In genomic region chr10:101038486-101038885, GRCh38 we compare ENCODE assay signal across 17 cellular contexts. TPM values are rescaled to one million over a fixed set of nuclear protein-coding genes. Genes with fewer than 3 reads are reported as not detected.
DNase-seq lines count a peak whose midpoint lies in the region; ATAC-seq and TF ChIP-seq lines count a peak whose summit lies in the region.
"Had no signal": no experiment of that assay in that cellular context is flagged by ENCODE, and none has a peak within 500 bp of the region (broad histone marks: within the 10 kb centered on the region; RNA-seq: fewer than 3 reads in every experiment).

No MANE protein-coding gene starts in this region.

- no peak overlapping the region for H3K4me2 ChIP-seq in H9 (ENCODE audit: insufficient read depth, insufficient read length, low read length)

- no peaks in the 10 kb centered on the region for H3K9me3 Mint-ChIP-seq in H9
- no peaks in the 10 kb centered on the region for H3K9me3 Mint-ChIP-seq in type B pancreatic cell
- H3K9me3 Mint-ChIP-seq: CD8-positive, alpha-beta T cell had no signal

- H3K4me3 ChIP-seq in brain microvascular endothelial cell (ENCODE audit: low read depth, low read length), result no peak overlapping the region
- H3K4me3 ChIP-seq in SJCRH30, result no peak overlapping the region
- H3K4me3 ChIP-seq: GM23248 had no signal

- H3K79me2 ChIP-seq in H9 (ENCODE audit: insufficient read depth, low read length), result no peaks in the 10 kb centered on the region

- H2AFZ ChIP-seq in H9 (ENCODE audit: low read length), result no peak overlapping the region
- H2AFZ ChIP-seq: GM23248 had no signal

- H3K4me1 ChIP-seq in H9 (ENCODE audit: insufficient read depth, low read length) (peaks cover 2% of the 10 kb centered on the region; the same call in 1 of the 2 replicates), SJCRH30 (peaks cover 11% of the 10 kb centered on the region)

- H3K36me3 Mint-ChIP-seq in H9 (ENCODE audit: insufficient read depth in 1 of 3, low read depth in 3 of 3) (no peaks in the 10 kb centered on the region), type B pancreatic cell (peaks cover 4% of the 10 kb centered on the region)

- H3K4me3 Mint-ChIP-seq in H9 (no peak overlapping the region; a peak in 1 of 5 replicates), type B pancreatic cell (no peak overlapping the region)
- H3K4me3 Mint-ChIP-seq: CD8-positive, alpha-beta T cell had no signal

- no peak overlapping the region for H3K27ac Mint-ChIP-seq in H9
- H3K27ac Mint-ChIP-seq in type B pancreatic cell, result peak overlapping the region; percentile 18
- H3K27ac Mint-ChIP-seq: CD8-positive, alpha-beta T cell had no signal

- no peak overlapping the region for H2BK120ac ChIP-seq in H9 (ENCODE audit: low read depth, low read length, poor library complexity, severe bottlenecking)

- H3K18ac ChIP-seq in H9 (ENCODE audit: insufficient read length, low read depth, low read length), result no peak overlapping the region

- ATAC-seq in HG02870 (IDR thresholded peaks at IDR 0.05; ENCODE audit: unreplicated experiment), result no peak
- ATAC-seq: CD8-positive, alpha-beta T cell; HepG2 had no signal

- H3K23me2 ChIP-seq in H9 (ENCODE audit: insufficient read length, low read depth, low read length, poor library complexity, severe bottlenecking), result peaks cover 7% of the 10 kb centered on the region

- in situ Hi-C loops in brain microvascular endothelial cell (cut with HindIII; ENCODE audit: low pct_ligation_motif_present, low sequenced_read_pairs), result no loop called here

- WGBS in H9 (ENCODE audit: extremely low coverage, insufficient read length, low lambda C conversion rate), result no CpG with 5 or more reads among the region's 5 CpGs

- peaks cover 65% of the 10 kb centered on the region for H3K27me3 Mint-ChIP-seq in H9 (ENCODE audit: low read depth)
- H3K27me3 Mint-ChIP-seq in type B pancreatic cell, result peaks cover 26% of the 10 kb centered on the region

- H3K9me3 ChIP-seq in H9 (ENCODE audit: control insufficient read depth, low read depth, low read length) (no peaks in the 10 kb centered on the region), SJCRH30 (replicated peaks) (no peaks in the 10 kb centered on the region)

- no peak overlapping the region for H3K4ac ChIP-seq in H9 (ENCODE audit: low read depth, low read length)

- no peaks in the 10 kb centered on the region for H3K79me1 ChIP-seq in H9 (ENCODE audit: insufficient read depth, low read depth, low read length, poor library complexity, severe bottlenecking)

- no peak overlapping the region for H2BK5ac ChIP-seq in H9 (ENCODE audit: insufficient read length, low read length)

- no peak overlapping the region for H2BK15ac ChIP-seq in H9 (ENCODE audit: low read depth, low read length)

- no peaks in the 10 kb centered on the region; the same call in 1 of the 2 replicates for H3K27me3 ChIP-seq in H9 (ENCODE audit: insufficient read depth, low read length)
- H3K27me3 ChIP-seq in brain microvascular endothelial cell (replicated peaks), result no peaks in the 10 kb centered on the region
- H3K27me3 ChIP-seq in SJCRH30, result no peaks in the 10 kb centered on the region

- H3K27ac ChIP-seq in H9 (ENCODE audit: insufficient read length, low read depth, low read length), result no peak overlapping the region
- H3K27ac ChIP-seq in brain microvascular endothelial cell, result no peak overlapping the region
- no peak overlapping the region for H3K27ac ChIP-seq in SJCRH30
- H3K27ac ChIP-seq: GM23248 had no signal

- H2AK5ac ChIP-seq in H9 (ENCODE audit: insufficient read length, low read length), result no peak overlapping the region

- H4K8ac ChIP-seq in H9 (replicated peaks; ENCODE audit: insufficient read length, low read depth, low read length), result no peak overlapping the region

- H3K9ac ChIP-seq in H9 (ENCODE audit: extremely low read depth, insufficient read length, low read length), result no peak overlapping the region
- H3K9ac ChIP-seq: GM23248 had no signal

- H3K23ac ChIP-seq in H9 (ENCODE audit: insufficient read length, low read depth, low read length), result no peak overlapping the region

- H3T11ph ChIP-seq in H9 (ENCODE audit: low read length), result no peak overlapping the region

- no peak overlapping the region for H2BK12ac ChIP-seq in H9 (ENCODE audit: insufficient read length, low read depth, low read length)

- no peak overlapping the region for H4K91ac ChIP-seq in H9 (ENCODE audit: insufficient read length, low read depth, low read length)

- peaks cover 59% of the 10 kb centered on the region for H3K36me3 ChIP-seq in brain microvascular endothelial cell (replicated peaks)
- no peaks in the 10 kb centered on the region for H3K36me3 ChIP-seq in SJCRH30

- TF ChIP-seq CTCF in H9 (conservative IDR thresholded peaks at IDR 0.05) (peak; percentile 53), brain microvascular endothelial cell (IDR thresholded peaks at IDR 0.05; ENCODE audit: low read depth, low read length, missing control alignments) (peak; percentile 23), type B pancreatic cell (conservative IDR thresholded peaks at IDR 0.05) (no peak)

- no peaks in the 10 kb centered on the region for H4K20me1 ChIP-seq in H9 (ENCODE audit: control insufficient read depth, insufficient read depth, insufficient read length)

- no peak overlapping the region for H4K5ac ChIP-seq in H9 (ENCODE audit: insufficient read length, low read depth, low read length)

- no peak overlapping the region for H2BK20ac ChIP-seq in H9 (ENCODE audit: low read depth, low read length, poor library complexity, severe bottlenecking)

- H3K14ac ChIP-seq in H9 (ENCODE audit: insufficient read depth, low read length), result no peak overlapping the region

- peaks cover 11 to 24% of the 10 kb centered on the region in 2 experiments for H3K4me1 Mint-ChIP-seq in H9
- peaks cover 24% of the 10 kb centered on the region for H3K4me1 Mint-ChIP-seq in type B pancreatic cell (ENCODE audit: unreplicated experiment)

- no peak overlapping the region for H3K56ac ChIP-seq in H9 (ENCODE audit: insufficient read length, low read depth, low read length)

- peak; percentile 52 for DNase-seq in H9
- DNase-seq in brain microvascular endothelial cell, result no peak
- peak; percentile 56 for DNase-seq in islet precursor cell
- DNase-seq in type B pancreatic cell (ENCODE audit: extremely low spot score, unreplicated experiment), result no peak
- DNase-seq in HuH-7.5 (ENCODE audit: low spot score), result no peak
- no peak for DNase-seq in SJCRH30
- DNase-seq: CD8-positive, alpha-beta T cell; DND-41; GDM1; GM23248; NCI-H1105 treated with DMSO at 0.1 percent for 48 hours; NCI-H187; NCI-H345; NCI-H526; SHP77 treated with DMSO at 0.1 percent for 48 hours had no signal

RNA-seq across cellular contexts. Expression of gene SFXN3, which starts 7.5 kb away (rescaled TPM):
- total RNA-seq in H9 (2021) (2.8 and 3.4 TPM in 2 replicates), type B pancreatic cell (ENCODE audit: low replicate concordance) (15.3 and 25.7 TPM in 2 replicates)
- 14.3 and 15.3 TPM in 2 replicates for total RNA-seq in SJCRH30 (2014; rRNA removed; shearing (Covaris generic))

RNA-seq across cellular contexts. Expression of gene PDZD7, which starts 7.6 kb away (rescaled TPM):
- total RNA-seq in H9 (2021) (1.7 and 2.0 TPM in 2 replicates), type B pancreatic cell (ENCODE audit: low replicate concordance) (1.4 and 2.0 TPM in 2 replicates)
- total RNA-seq in SJCRH30 (2014; rRNA removed; shearing (Covaris generic)), result 0.25 and 0.89 TPM in 2 replicates

RNA-seq across cellular contexts. Expression of gene KAZALD1, which starts 23.3 kb away (rescaled TPM):
- 2.9 and 3.6 TPM in 2 replicates for total RNA-seq in H9 (2021)
- total RNA-seq in type B pancreatic cell (ENCODE audit: low replicate concordance), result 6.9 and 17.1 TPM in 2 replicates
- 55.7 and 58.1 TPM in 2 replicates for total RNA-seq in SJCRH30 (2014; rRNA removed; shearing (Covaris generic))
- total RNA-seq: CD8-positive, alpha-beta T cell had no signal

RNA-seq across cellular contexts. Expression of gene LZTS2, which starts 38.9 kb away (rescaled TPM):
- total RNA-seq in H9 (2021) (69.1 and 71.3 TPM in 2 replicates), type B pancreatic cell (ENCODE audit: low replicate concordance) (50.2 and 86.6 TPM in 2 replicates)
- 229 and 239 TPM in 2 replicates for total RNA-seq in SJCRH30 (2014; rRNA removed; shearing (Covaris generic))

RNA-seq across cellular contexts. Expression of gene TWNK, which starts 51.1 kb away (rescaled TPM):
- total RNA-seq in H9 (2021) (38.7 and 41.7 TPM in 2 replicates), type B pancreatic cell (ENCODE audit: low replicate concordance) (11.3 and 19.2 TPM in 2 replicates)
- total RNA-seq in SJCRH30 (2014; rRNA removed; shearing (Covaris generic)), result 27.3 and 30.4 TPM in 2 replicates

Comparison
In these comparisons a context has a peak if more than half of its experiments do, and no peak if none do; other contexts are left out.
1. DNase-seq: peak in H9 (single experiment) and islet precursor cell (single experiment); none in brain microvascular endothelial cell (single experiment), type B pancreatic cell (single experiment), HuH-7.5 (single experiment) and SJCRH30 (0 of 2).